Comparison of ENCODE assay signal across 14 cellular contexts in the genomic region with DNA sequence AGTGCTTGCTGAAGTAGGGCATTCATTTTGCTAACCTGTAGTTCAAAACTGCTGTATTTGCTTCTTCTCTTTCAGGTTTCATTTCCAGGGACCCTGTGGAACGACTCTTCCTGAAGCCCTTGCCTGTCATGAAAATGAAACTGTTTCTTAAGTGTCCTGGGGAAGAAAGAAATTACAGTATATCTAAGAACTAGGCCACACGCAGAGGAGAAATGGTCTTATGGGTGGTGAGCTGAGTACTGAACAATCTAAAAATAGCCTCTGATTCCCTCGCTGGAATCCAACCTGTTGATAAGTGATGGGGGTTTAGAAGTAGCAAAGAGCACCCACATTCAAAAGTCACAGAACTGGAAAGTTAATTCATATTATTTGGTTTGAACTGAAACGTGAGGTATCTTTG. TPM values are rescaled to one million over a fixed set of nuclear protein-coding genes. Genes with fewer than 3 reads are reported as not detected.
DNase-seq lines count a peak whose midpoint lies in the region; ATAC-seq, FAIRE-seq and TF ChIP-seq lines count a peak whose summit lies in the region.
"Had no signal": no experiment of that assay in that cellular context is flagged by ENCODE, and none has a peak within 500 bp of the region (broad histone marks: within the 10 kb centered on the region; RNA-seq: fewer than 3 reads in every experiment).

No MANE protein-coding gene starts in this region.

- WGBS in GM12878 (ENCODE audit: insufficient coverage, insufficient replicate concordance, low lambda C conversion rate, missing lambda C conversion rate), result 1% methylated on average over 4 of the region's 4 CpGs

- H3K27me3 Mint-ChIP-seq in type B pancreatic cell, result no peaks in the 10 kb centered on the region
- H3K27me3 Mint-ChIP-seq: central memory CD8-positive, alpha-beta T cell had no signal

- H3K4me3 ChIP-seq in right atrium auricular region, result no peak overlapping the region
- H3K4me3 ChIP-seq in GM12878, result no peak overlapping the region

- no peak for TF ChIP-seq EP300 in GM12878 (IDR thresholded peaks at IDR 0.05; ENCODE audit: borderline replicate concordance in 1 of 2, control insufficient read depth in 1 of 2, low read depth in 2 of 2, low read length in 2 of 2)

- H3K36me3 ChIP-seq in right atrium auricular region (no peaks in the 10 kb centered on the region), GM12878 (ENCODE audit: control insufficient read depth in 2 of 2, insufficient read depth in 2 of 2, low read length in 1 of 2) (no peaks in the 10 kb centered on the region)

- H2AFZ ChIP-seq in GM12878 (ENCODE audit: control insufficient read depth, low read depth, low read length), result peak overlapping the region; percentile 58

- SMC1A ChIA-PET in GM12878 (lab: Charles Lee; ENCODE audit: uncharacterized antibody, unreplicated experiment), result interaction anchor here (0.9 to 1.9 kb wide), 6 partner anchors 19 to 327 kb away, joined by 3 to 4 read pairs (median 3); partner anchors contain the start of gene SIRT5

- FAIRE-seq in GM12878 (lab: Jason Lieb, UNC), result peak; percentile 47

- H3K79me2 ChIP-seq in GM12878 (ENCODE audit: control insufficient read depth, insufficient read depth, low read length), result peaks cover 31% of the 10 kb centered on the region

- H3K36me3 Mint-ChIP-seq in type B pancreatic cell, result peaks cover 9% of the 10 kb centered on the region

- H3K9me3 Mint-ChIP-seq in type B pancreatic cell, result no peaks in the 10 kb centered on the region
- H3K9me3 Mint-ChIP-seq: central memory CD8-positive, alpha-beta T cell had no signal

- BruUV-seq in GM12878 (replicated peaks; lab: Mats Ljungman, UMichigan), result no TSS peak

- in situ Hi-C loops in GM12878 (cut with MboI), result no loop called here

- no peaks in the 10 kb centered on the region for H4K20me1 ChIP-seq in GM12878 (ENCODE audit: control insufficient read depth, insufficient read depth)

- ATAC-seq in GM12878, result no peak
- no peak for ATAC-seq in activated CD4-positive, CD25-positive, alpha-beta regulatory T cell treated with anti-CD3 and anti-CD28 coated beads, Interleukin-2, amount 50 U/mL, for 24 hours

- peaks cover 30% of the 10 kb centered on the region for H3K4me1 Mint-ChIP-seq in type B pancreatic cell (ENCODE audit: unreplicated experiment)

- CTCF ChIA-PET in GM12878 (lab: Yijun Ruan, JAX), result interaction anchor here (1.1 to 2.3 kb wide), 3 partner anchors 37 to 74 kb away, joined by 3 to 12 read pairs (median 3); partner anchors contain the start of gene SIRT5

- TF ChIP-seq RAD21 in GM12878 (IDR thresholded peaks at IDR 0.05; ENCODE audit: insufficient read depth, low read depth, low read length), result no peak

- H3K27ac ChIP-seq in right atrium auricular region (peak overlapping the region; percentile 50 to 87), GM12878 (ENCODE audit: control insufficient read depth, insufficient read depth) (peak overlapping the region; percentile 61)

- H3K27me3 ChIP-seq in right atrium auricular region, result no peaks in the 10 kb centered on the region
- H3K27me3 ChIP-seq in GM12878 (replicated peaks in 1 of 2; ENCODE audit: control insufficient read depth in 2 of 2, insufficient read depth in 2 of 2, low read length in 1 of 2), result no peaks in the 10 kb centered on the region

- no peak overlapping the region for H3K4me3 Mint-ChIP-seq in type B pancreatic cell
- H3K4me3 Mint-ChIP-seq: central memory CD8-positive, alpha-beta T cell had no signal

- TF ChIP-seq POLR2A in GM12878 (IDR thresholded peaks at IDR 0.05; ENCODE audit: low read depth, low read length), result no peak

- H3K9me3 ChIP-seq in right atrium auricular region, result no peaks in the 10 kb centered on the region
- H3K9me3 ChIP-seq in GM12878 (replicated peaks; ENCODE audit: control insufficient read depth, insufficient read depth, low read length), result no peaks in the 10 kb centered on the region

- DNase-seq in right atrium auricular region (ENCODE audit: low spot score) (no peak), cardiac septum (ENCODE audit: low spot score) (no peak), OCI-M1 (lab: John Stamatoyannopoulos, UW) (peak; percentile 86), GM12878 (ENCODE audit: low read depth, low spot score) (peak; percentile 21), type B pancreatic cell (ENCODE audit: extremely low spot score, unreplicated experiment) (no peak), NCI-H2196 treated with DMSO at 0.1 percent for 48 hours (lab: John Stamatoyannopoulos, UW; ENCODE audit: unreplicated experiment) (no peak), anterior cingulate cortex (lab: John Stamatoyannopoulos, UW) (no peak)
- DNase-seq: AML-193, erythroblast, hippocampal formation, NCI-H1105 treated with DMSO at 0.1 percent for 48 hours, NCI-H510A had no signal

- peak overlapping the region; percentile 37; the same call in 1 of the 2 replicates for H3K9ac ChIP-seq in GM12878 (ENCODE audit: control insufficient read depth, insufficient read depth, low read length)

- intact Hi-C loops in cardiac septum (cut with DNase I), result loop anchor here (5.0 kb wide), 1 partner anchor 34 kb away; no protein-coding TSS in a partner anchor
- intact Hi-C loops in GM12878 (cut with micrococcal nuclease; ENCODE audit: unreplicated experiment), result loop anchor here (10.0 kb wide), 1 partner anchor 417 kb away; no protein-coding TSS in a partner anchor

- H3K4me1 ChIP-seq in right atrium auricular region, result peaks cover 0 to 21% of the 10 kb centered on the region in 2 donors
- H3K4me1 ChIP-seq in GM12878 (ENCODE audit: control insufficient read depth, insufficient read depth, low read length), result peaks cover 13% of the 10 kb centered on the region

- RAD21 ChIA-PET in GM12878 (lab: Charles Lee; ENCODE audit: unreplicated experiment), result interaction anchor here (1.1 to 1.5 kb wide), 2 partner anchors 157 to 274 kb away, joined by 3 read pairs; no protein-coding TSS in a partner anchor

- H3K27ac Mint-ChIP-seq in type B pancreatic cell, result peak overlapping the region; percentile 13

- TF ChIP-seq CTCF in right atrium auricular region (IDR thresholded peaks at IDR 0.05) (no peak), GM12878 (IDR thresholded peaks at IDR 0.05 in 2 of 3, conservative IDR thresholded peaks at IDR 0.05 in 1 of 3; ENCODE audit: control insufficient read depth in 2 of 3, extremely low read depth in 1 of 3, insufficient read depth in 1 of 3, low read depth in 3 of 3, low read length in 3 of 3) (no peak), type B pancreatic cell (conservative IDR thresholded peaks at IDR 0.05) (no peak)

- H3K4me2 ChIP-seq in GM12878 (ENCODE audit: control insufficient read depth, insufficient read depth), result peak overlapping the region; percentile 75

- POLR2A ChIA-PET in GM12878 (lab: Charles Lee), result no interaction called here

TF ChIP-seq in GM12878, 131 proteins besides CTCF, POLR2A, EP300 and RAD21:
- peak; percentile 64; the same call in 1 of the 2 replicates for TF ChIP-seq EED (IDR thresholded peaks at IDR 0.05; ENCODE audit: low read depth)
- TF ChIP-seq PML (IDR thresholded peaks at IDR 0.05; ENCODE audit: low read length), result no peak
- peak; percentile 12; the same call in 1 of the 2 replicates for TF ChIP-seq RUNX3 (IDR thresholded peaks at IDR 0.05; ENCODE audit: low read length)
- peak; percentile 19; the same call in 1 of the 2 replicates for TF ChIP-seq NFIC (IDR thresholded peaks at IDR 0.05; ENCODE audit: low read depth, low read length)

RNA-seq across cellular contexts. Expression of gene NOL7, which starts 3.4 kb away (rescaled TPM):
- 10 to 100 TPM; 70.5 to 75.9 TPM for total RNA-seq in right atrium auricular region
- total RNA-seq in cardiac septum, result 50.5 TPM
- 19.6 and 24.1 TPM in 2 replicates for total RNA-seq in GM12878 (2013; cell fraction: nucleolus; rRNA removed)
- 75.6 and 79.8 TPM in 2 replicates for total RNA-seq in GM12878 (2014; rRNA removed)
- 102 and 103 TPM in 2 replicates for total RNA-seq in GM12878 (2014; rRNA removed; fragmentation: Illumina TruSeq; extraction: Trizol)
- total RNA-seq in GM12878 (2021), result 80.1 and 86.2 TPM in 2 replicates
- 33.9 TPM for polyA plus RNA-seq in GM12878 (2011; ENCODE audit: low read depth)
- polyA plus RNA-seq in GM12878 (2011; rRNA removed), result 34.6 and 59.2 TPM in 2 replicates
- 26.7 and 34.1 TPM in 2 replicates for polyA plus RNA-seq in GM12878 (2011; cell fraction: cytosol; rRNA removed)
- polyA plus RNA-seq in GM12878 (2011; cell fraction: nucleus; rRNA removed), result 18.7 and 25.9 TPM in 2 replicates
- polyA plus RNA-seq in GM12878 (2012), result 56.2 and 65.5 TPM in 2 replicates
- 101 and 110 TPM in 2 replicates for polyA plus RNA-seq in GM12878 (2014; fragmentation: Illumina TruSeq; extraction: Trizol)
- 10 to 100 TPM; 12.2 to 31.2 TPM for polyA plus RNA-seq in GM12878 (2014; fragmentation: Nextera tagmentation; extraction: Ambion mirVana)
- polyA plus RNA-seq in GM12878 (2014; rRNA removed), result 86.3 and 86.9 TPM in 2 replicates
- 100 to 1,000 TPM; 218 to 222 TPM for polyA plus RNA-seq in GM12878 (2016; fragmentation: Nextera tagmentation; extraction: Ambion mirVana)
- 3.4 and 5.5 TPM in 2 replicates for polyA minus RNA-seq in GM12878 (2011; rRNA and poly(A)+ RNA removed)
- 8.8 and 9.9 TPM in 2 replicates for polyA minus RNA-seq in GM12878 (2011; cell fraction: cytosol; rRNA and poly(A)+ RNA removed)
- polyA minus RNA-seq in GM12878 (2011; cell fraction: nucleus; rRNA and poly(A)+ RNA removed), result 8.1 and 14.2 TPM in 2 replicates
- total RNA-seq in type B pancreatic cell (ENCODE audit: low replicate concordance), result 53.8 and 55.1 TPM in 2 replicates

RNA-seq across cellular contexts. Expression of gene SIRT5, which starts 37.3 kb away (rescaled TPM):
- total RNA-seq in right atrium auricular region, result 10 to 100 TPM; 17.9 to 31.2 TPM
- total RNA-seq in cardiac septum, result 36.4 TPM
- 25.4 and 26.9 TPM in 2 replicates for total RNA-seq in GM12878 (2013; cell fraction: nucleolus; rRNA removed)
- 9.0 and 13.5 TPM in 2 replicates for total RNA-seq in GM12878 (2014; rRNA removed)
- total RNA-seq in GM12878 (2014; rRNA removed; fragmentation: Illumina TruSeq; extraction: Trizol), result 8.0 and 11.5 TPM in 2 replicates
- total RNA-seq in GM12878 (2021), result 7.8 and 8.3 TPM in 2 replicates
- 5.4 TPM for polyA plus RNA-seq in GM12878 (2011; ENCODE audit: low read depth)
- 12.4 and 13.0 TPM in 2 replicates for polyA plus RNA-seq in GM12878 (2011; rRNA removed)
- polyA plus RNA-seq in GM12878 (2011; cell fraction: cytosol; rRNA removed), result 8.6 and 9.1 TPM in 2 replicates
- 12.4 and 14.3 TPM in 2 replicates for polyA plus RNA-seq in GM12878 (2011; cell fraction: nucleus; rRNA removed)
- 7.0 and 9.8 TPM in 2 replicates for polyA plus RNA-seq in GM12878 (2012)
- polyA plus RNA-seq in GM12878 (2014; fragmentation: Illumina TruSeq; extraction: Trizol), result 8.3 and 10.4 TPM in 2 replicates
- 1 to 10 TPM; 1.7 to 2.5 TPM for polyA plus RNA-seq in GM12878 (2014; fragmentation: Nextera tagmentation; extraction: Ambion mirVana)
- 8.5 and 9.7 TPM in 2 replicates for polyA plus RNA-seq in GM12878 (2014; rRNA removed)
- polyA plus RNA-seq in GM12878 (2016; fragmentation: Nextera tagmentation; extraction: Ambion mirVana), result 10 to 100 TPM; 10.3 to 12.0 TPM
- 5.1 and 7.2 TPM in 2 replicates for polyA minus RNA-seq in GM12878 (2011; rRNA and poly(A)+ RNA removed)
- 1.1 and 3.0 TPM in 2 replicates for polyA minus RNA-seq in GM12878 (2011; cell fraction: cytosol; rRNA and poly(A)+ RNA removed)
- 5.8 and 10.9 TPM in 2 replicates for polyA minus RNA-seq in GM12878 (2011; cell fraction: nucleus; rRNA and poly(A)+ RNA removed)
- 15.3 and 17.4 TPM in 2 replicates for total RNA-seq in type B pancreatic cell (ENCODE audit: low replicate concordance)

Comparison
In these comparisons a context has a peak if more than half of its experiments do, and no peak if none do; other contexts are left out.
1. DNase-seq: peak in OCI-M1 (single experiment) and GM12878 (single experiment); none in right atrium auricular region (single experiment), cardiac septum (single experiment), type B pancreatic cell (single experiment), NCI-H2196 treated with DMSO at 0.1 percent for 48 hours (single experiment) and anterior cingulate cortex (0 of 58).